ENCODE assay signal across 15 cellular contexts in genomic region chr10:88889559-88890337, GRCh38. TPM values are rescaled to one million over a fixed set of nuclear protein-coding genes. Genes with fewer than 3 reads are reported as not detected.
DNase-seq lines count a peak whose midpoint lies in the region; ATAC-seq and TF ChIP-seq lines count a peak whose summit lies in the region.
"Had no signal": no experiment of that assay in that cellular context is flagged by ENCODE, and none has a peak within 500 bp of the region (broad histone marks: within the 10 kb centered on the region; RNA-seq: fewer than 3 reads in every experiment).

No MANE protein-coding gene starts in this region.

- TF ChIP-seq CTCF in lower lobe of right lung (IDR thresholded peaks at IDR 0.05), result no peak

- no peak overlapping the region for H3K27ac ChIP-seq in lower lobe of right lung
- H3K27ac ChIP-seq: foreskin keratinocyte, upper lobe of right lung had no signal

- H3K27me3 ChIP-seq in lower lobe of right lung (ENCODE audit: low read depth), result no peaks in the 10 kb centered on the region
- H3K27me3 ChIP-seq: foreskin keratinocyte, upper lobe of right lung had no signal

- H3K4me1 ChIP-seq in lower lobe of right lung, result peaks cover 20% of the 10 kb centered on the region

- ATAC-seq in GM18868 (IDR thresholded peaks at IDR 0.05; ENCODE audit: unreplicated experiment) (peak; percentile 65), GM21528 (IDR thresholded peaks at IDR 0.05; ENCODE audit: low FRiP score, unreplicated experiment) (peak; percentile 52), HG03135 (IDR thresholded peaks at IDR 0.05; ENCODE audit: unreplicated experiment) (peak; percentile 67), lower lobe of right lung (no peak)
- ATAC-seq: foreskin keratinocyte, left ventricle myocardium superior had no signal

- no peak overlapping the region for H3K4me3 ChIP-seq in lower lobe of right lung
- H3K4me3 ChIP-seq: upper lobe of right lung had no signal

- H3K4me3 Mint-ChIP-seq in dendritic cell treated with granulocyte-macrophage colony-stimulating factor and Interleukin-4, amounts not matched to agents 40 ng/mL and 50 ng/mL, for 4 days, result no peak overlapping the region

- no peaks in the 10 kb centered on the region for H3K36me3 ChIP-seq in lower lobe of right lung
- H3K36me3 ChIP-seq: upper lobe of right lung had no signal

- intact Hi-C loops in dendritic cell treated with granulocyte-macrophage colony-stimulating factor and Interleukin-4, amounts not matched to agents 40 ng/mL and 50 ng/mL, for 4 days (cut with micrococcal nuclease), result no loop called here
- intact Hi-C loops in lower lobe of right lung (cut with DNase I), result no loop called here

- DNase-seq in lower lobe of right lung (no peak), NCI-H2227 (lab: John Stamatoyannopoulos, UW; ENCODE audit: unreplicated experiment) (no peak), GM19238 (ENCODE audit: insufficient read length, low spot score) (no peak), COR-L47 (lab: John Stamatoyannopoulos, UW) (no peak)
- DNase-seq: activated CD4-positive, CD25-positive, alpha-beta regulatory T cell treated with anti-CD3 and anti-CD28 coated beads, Interleukin-2, amount 50 U/mL, for 72 hours; foreskin keratinocyte; left ventricle myocardium superior; NCI-H2029 treated with DMSO at 0.1 percent for 48 hours; SHP77; upper lobe of right lung had no signal

- H3K27me3 Mint-ChIP-seq in dendritic cell treated with granulocyte-macrophage colony-stimulating factor and Interleukin-4, amounts not matched to agents 40 ng/mL and 50 ng/mL, for 4 days, result no peaks in the 10 kb centered on the region

- H3K9me3 ChIP-seq in lower lobe of right lung, result no peaks in the 10 kb centered on the region
- H3K9me3 ChIP-seq: upper lobe of right lung had no signal

- H3K36me3 Mint-ChIP-seq in dendritic cell treated with granulocyte-macrophage colony-stimulating factor and Interleukin-4, amounts not matched to agents 40 ng/mL and 50 ng/mL, for 4 days (ENCODE audit: low read depth), result peaks cover 4% of the 10 kb centered on the region

- H3K4me1 Mint-ChIP-seq in dendritic cell treated with granulocyte-macrophage colony-stimulating factor and Interleukin-4, amounts not matched to agents 40 ng/mL and 50 ng/mL, for 4 days (ENCODE audit: low read depth), result peaks cover 29% of the 10 kb centered on the region

- peak overlapping the region; percentile 7 for H3K27ac Mint-ChIP-seq in dendritic cell treated with granulocyte-macrophage colony-stimulating factor and Interleukin-4, amounts not matched to agents 40 ng/mL and 50 ng/mL, for 4 days
- H3K27ac Mint-ChIP-seq: progenitor cell of endocrine pancreas had no signal

- no peaks in the 10 kb centered on the region for H3K9me3 Mint-ChIP-seq in dendritic cell treated with granulocyte-macrophage colony-stimulating factor and Interleukin-4, amounts not matched to agents 40 ng/mL and 50 ng/mL, for 4 days

RNA-seq across cellular contexts. Expression of gene STAMBPL1, which starts 9.7 kb away (rescaled TPM):
- 7.1 TPM for total RNA-seq in lower lobe of right lung

RNA-seq across cellular contexts. Expression of gene ANKRD22, which starts 38.1 kb away (rescaled TPM):
- 0.71 TPM for total RNA-seq in lower lobe of right lung
- total RNA-seq: left ventricle myocardium superior, progenitor cell of endocrine pancreas had no signal

Comparison
In these comparisons a context has a peak if more than half of its experiments do, and no peak if none do; other contexts are left out.
1. ATAC-seq: peak in GM18868 (single experiment), GM21528 (single experiment) and HG03135 (single experiment); none in lower lobe of right lung (0 of 2).